1 cellular context compared by ENCODE assay signal in genomic region chr12:56488041-56488955, GRCh38.
A peak's percentile ranks its signal among the peaks of the same experiment; 100 is the strongest.
TF ChIP-seq lines count a peak whose summit lies in the region.

GLS2 (minus strand) TSS chr12:56488161; CDS start chr12:56488118, 43 bp downstream.

TF ChIP-seq in HepG2, 621 proteins besides CTCF, POLR2A, EP300 and RAD21 (continued from another document and continues in another):
- TF ChIP-seq, protein P1, sequence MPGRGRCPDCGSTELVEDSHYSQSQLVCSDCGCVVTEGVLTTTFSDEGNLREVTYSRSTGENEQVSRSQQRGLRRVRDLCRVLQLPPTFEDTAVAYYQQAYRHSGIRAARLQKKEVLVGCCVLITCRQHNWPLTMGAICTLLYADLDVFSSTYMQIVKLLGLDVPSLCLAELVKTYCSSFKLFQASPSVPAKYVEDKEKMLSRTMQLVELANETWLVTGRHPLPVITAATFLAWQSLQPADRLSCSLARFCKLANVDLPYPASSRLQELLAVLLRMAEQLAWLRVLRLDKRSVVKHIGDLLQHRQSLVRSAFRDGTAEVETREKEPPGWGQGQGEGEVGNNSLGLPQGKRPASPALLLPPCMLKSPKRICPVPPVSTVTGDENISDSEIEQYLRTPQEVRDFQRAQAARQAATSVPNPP (CRISPR knock-in tag; IDR thresholded peaks at IDR 0.05): 0 out of 2 replicates have a peak, but pooled peaks have one; percentile 35
- no peak for TF ChIP-seq ZBTB20 (CRISPR knock-in tag; IDR thresholded peaks at IDR 0.05; ENCODE audit: borderline replicate concordance, low read depth)
- TF ChIP-seq HNRNPUL1 (IDR thresholded peaks at IDR 0.05; ENCODE audit: low read depth, low read length): no peak
- peak; percentile 56; the same call in 1 of the 2 replicates for TF ChIP-seq ISL2 (CRISPR knock-in tag; IDR thresholded peaks at IDR 0.05)
- TF ChIP-seq ZNF446 (CRISPR knock-in tag; IDR thresholded peaks at IDR 0.05): peak; percentile 94
- TF ChIP-seq NFKB2 (CRISPR knock-in tag; IDR thresholded peaks at IDR 0.05; ENCODE audit: borderline replicate concordance): peak; percentile 99
- peak; percentile 62; the same call in 1 of the 2 replicates for TF ChIP-seq ZNF616 (CRISPR knock-in tag; IDR thresholded peaks at IDR 0.05; ENCODE audit: low read depth)
- TF ChIP-seq ZNF101 (CRISPR knock-in tag; IDR thresholded peaks at IDR 0.05; ENCODE audit: borderline replicate concordance, low read depth): 0 out of 2 replicates have a peak, but pooled peaks have one; percentile 35
- TF ChIP-seq ZEB1 (IDR thresholded peaks at IDR 0.05; ENCODE audit: insufficient replicate concordance, low read depth): no peak
- peak; percentile 96 for TF ChIP-seq ZNF780A (CRISPR knock-in tag; IDR thresholded peaks at IDR 0.05)
- TF ChIP-seq, protein P2, sequence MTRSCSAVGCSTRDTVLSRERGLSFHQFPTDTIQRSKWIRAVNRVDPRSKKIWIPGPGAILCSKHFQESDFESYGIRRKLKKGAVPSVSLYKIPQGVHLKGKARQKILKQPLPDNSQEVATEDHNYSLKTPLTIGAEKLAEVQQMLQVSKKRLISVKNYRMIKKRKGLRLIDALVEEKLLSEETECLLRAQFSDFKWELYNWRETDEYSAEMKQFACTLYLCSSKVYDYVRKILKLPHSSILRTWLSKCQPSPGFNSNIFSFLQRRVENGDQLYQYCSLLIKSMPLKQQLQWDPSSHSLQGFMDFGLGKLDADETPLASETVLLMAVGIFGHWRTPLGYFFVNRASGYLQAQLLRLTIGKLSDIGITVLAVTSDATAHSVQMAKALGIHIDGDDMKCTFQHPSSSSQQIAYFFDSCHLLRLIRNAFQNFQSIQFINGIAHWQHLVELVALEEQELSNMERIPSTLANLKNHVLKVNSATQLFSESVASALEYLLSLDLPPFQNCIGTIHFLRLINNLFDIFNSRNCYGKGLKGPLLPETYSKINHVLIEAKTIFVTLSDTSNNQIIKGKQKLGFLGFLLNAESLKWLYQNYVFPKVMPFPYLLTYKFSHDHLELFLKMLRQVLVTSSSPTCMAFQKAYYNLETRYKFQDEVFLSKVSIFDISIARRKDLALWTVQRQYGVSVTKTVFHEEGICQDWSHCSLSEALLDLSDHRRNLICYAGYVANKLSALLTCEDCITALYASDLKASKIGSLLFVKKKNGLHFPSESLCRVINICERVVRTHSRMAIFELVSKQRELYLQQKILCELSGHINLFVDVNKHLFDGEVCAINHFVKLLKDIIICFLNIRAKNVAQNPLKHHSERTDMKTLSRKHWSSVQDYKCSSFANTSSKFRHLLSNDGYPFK (CRISPR knock-in tag; IDR thresholded peaks at IDR 0.05; ENCODE audit: borderline replicate concordance): peak; percentile 60
- TF ChIP-seq, protein P3, sequence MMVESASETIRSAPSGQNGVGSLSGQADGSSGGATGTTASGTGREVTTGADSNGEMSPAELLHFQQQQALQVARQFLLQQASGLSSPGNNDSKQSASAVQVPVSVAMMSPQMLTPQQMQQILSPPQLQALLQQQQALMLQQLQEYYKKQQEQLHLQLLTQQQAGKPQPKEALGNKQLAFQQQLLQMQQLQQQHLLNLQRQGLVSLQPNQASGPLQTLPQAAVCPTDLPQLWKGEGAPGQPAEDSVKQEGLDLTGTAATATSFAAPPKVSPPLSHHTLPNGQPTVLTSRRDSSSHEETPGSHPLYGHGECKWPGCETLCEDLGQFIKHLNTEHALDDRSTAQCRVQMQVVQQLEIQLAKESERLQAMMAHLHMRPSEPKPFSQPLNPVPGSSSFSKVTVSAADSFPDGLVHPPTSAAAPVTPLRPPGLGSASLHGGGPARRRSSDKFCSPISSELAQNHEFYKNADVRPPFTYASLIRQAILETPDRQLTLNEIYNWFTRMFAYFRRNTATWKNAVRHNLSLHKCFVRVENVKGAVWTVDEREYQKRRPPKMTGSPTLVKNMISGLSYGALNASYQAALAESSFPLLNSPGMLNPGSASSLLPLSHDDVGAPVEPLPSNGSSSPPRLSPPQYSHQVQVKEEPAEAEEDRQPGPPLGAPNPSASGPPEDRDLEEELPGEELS (CRISPR knock-in tag; IDR thresholded peaks at IDR 0.05): peak; percentile 70
- no peak for TF ChIP-seq ZNF383 (CRISPR knock-in tag; IDR thresholded peaks at IDR 0.05; ENCODE audit: borderline replicate concordance)
- TF ChIP-seq FOSL2 (CRISPR knock-in tag; IDR thresholded peaks at IDR 0.05): peak; percentile 44; the same call in 1 of the 2 replicates
- TF ChIP-seq ZNF232 (CRISPR knock-in tag; IDR thresholded peaks at IDR 0.05; ENCODE audit: borderline replicate concordance): peak; percentile 96
- TF ChIP-seq ATRX (CRISPR knock-in tag; IDR thresholded peaks at IDR 0.05; ENCODE audit: borderline replicate concordance): no peak
- TF ChIP-seq ZSCAN31 (CRISPR knock-in tag; IDR thresholded peaks at IDR 0.05; ENCODE audit: low read depth): 0 out of 2 replicates have a peak, but pooled peaks have one; percentile 60
- TF ChIP-seq ZNF276 (CRISPR knock-in tag; IDR thresholded peaks at IDR 0.05; ENCODE audit: low read depth): peak; percentile 94
- no peak for TF ChIP-seq MATR3 (CRISPR knock-in tag; IDR thresholded peaks at IDR 0.05)
- TF ChIP-seq ZFX (CRISPR knock-in tag; IDR thresholded peaks at IDR 0.05; ENCODE audit: low read depth): peak; percentile 79
- peak; percentile 77 for TF ChIP-seq ZNF564 (CRISPR knock-in tag; IDR thresholded peaks at IDR 0.05)
- TF ChIP-seq, protein P4, sequence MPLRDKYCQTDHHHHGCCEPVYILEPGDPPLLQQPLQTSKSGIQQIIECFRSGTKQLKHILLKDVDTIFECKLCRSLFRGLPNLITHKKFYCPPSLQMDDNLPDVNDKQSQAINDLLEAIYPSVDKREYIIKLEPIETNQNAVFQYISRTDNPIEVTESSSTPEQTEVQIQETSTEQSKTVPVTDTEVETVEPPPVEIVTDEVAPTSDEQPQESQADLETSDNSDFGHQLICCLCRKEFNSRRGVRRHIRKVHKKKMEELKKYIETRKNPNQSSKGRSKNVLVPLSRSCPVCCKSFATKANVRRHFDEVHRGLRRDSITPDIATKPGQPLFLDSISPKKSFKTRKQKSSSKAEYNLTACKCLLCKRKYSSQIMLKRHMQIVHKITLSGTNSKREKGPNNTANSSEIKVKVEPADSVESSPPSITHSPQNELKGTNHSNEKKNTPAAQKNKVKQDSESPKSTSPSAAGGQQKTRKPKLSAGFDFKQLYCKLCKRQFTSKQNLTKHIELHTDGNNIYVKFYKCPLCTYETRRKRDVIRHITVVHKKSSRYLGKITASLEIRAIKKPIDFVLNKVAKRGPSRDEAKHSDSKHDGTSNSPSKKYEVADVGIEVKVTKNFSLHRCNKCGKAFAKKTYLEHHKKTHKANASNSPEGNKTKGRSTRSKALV (CRISPR knock-in tag; IDR thresholded peaks at IDR 0.05): peak; percentile 18; the same call in 1 of the 2 replicates
- TF ChIP-seq MTA1 (CRISPR knock-in tag; IDR thresholded peaks at IDR 0.05; ENCODE audit: borderline replicate concordance): no peak
- no peak for TF ChIP-seq SOX13 (IDR thresholded peaks at IDR 0.05)
- 0 out of 4 replicates have a peak, but pooled peaks of 1 of the 2 experiments have one; percentile 28 for TF ChIP-seq SOX13 (CRISPR knock-in tag; conservative IDR thresholded peaks at IDR 0.05 in 1 of 2, IDR thresholded peaks at IDR 0.05 in 1 of 2)
- TF ChIP-seq ZBTB10 (CRISPR knock-in tag; IDR thresholded peaks at IDR 0.05; ENCODE audit: borderline replicate concordance): peak; percentile 89
- no peak for TF ChIP-seq PTBP1 (IDR thresholded peaks at IDR 0.05; ENCODE audit: low read depth, low read length, poor library complexity, severe bottlenecking)
- TF ChIP-seq KLF11 (CRISPR knock-in tag; IDR thresholded peaks at IDR 0.05): peak; percentile 68; the same call in 1 of the 2 replicates
- no peak; the same call in 1 of the 2 replicates for TF ChIP-seq WIZ (CRISPR knock-in tag; IDR thresholded peaks at IDR 0.05)
- peak; percentile 94 for TF ChIP-seq MTF1 (CRISPR knock-in tag; IDR thresholded peaks at IDR 0.05)
- peak; percentile 95 for TF ChIP-seq ZNF33B (CRISPR knock-in tag; IDR thresholded peaks at IDR 0.05)
- TF ChIP-seq ZNF441 (CRISPR knock-in tag; IDR thresholded peaks at IDR 0.05; ENCODE audit: borderline replicate concordance): peak; percentile 60; the same call in 1 of the 2 replicates
- peak; percentile 61 for TF ChIP-seq ZNF143 (CRISPR knock-in tag; IDR thresholded peaks at IDR 0.05)
- TF ChIP-seq RFX3 (CRISPR knock-in tag; IDR thresholded peaks at IDR 0.05): no peak
- TF ChIP-seq ZSCAN20 (CRISPR knock-in tag; IDR thresholded peaks at IDR 0.05; ENCODE audit: borderline replicate concordance): peak; percentile 86; the same call in 1 of the 2 replicates
- peak; percentile 91 for TF ChIP-seq CSRNP1 (CRISPR knock-in tag; IDR thresholded peaks at IDR 0.05)
- peak; percentile 91 for TF ChIP-seq IKZF4 (CRISPR knock-in tag; IDR thresholded peaks at IDR 0.05; ENCODE audit: borderline replicate concordance, low read depth, not compliant biosample characterization)
- peak; percentile 68 for TF ChIP-seq SRSF1 (optimal IDR thresholded peaks at IDR 0.05; ENCODE audit: low read depth, low read length)
